In genomic region chr9:105445203-105445881, GRCh38 we compare ENCODE assay signal across 23 cellular contexts. TPM values are rescaled to one million over a fixed set of nuclear protein-coding genes. Genes with fewer than 3 reads are reported as not detected.
DNase-seq lines count a peak whose midpoint lies in the region; ATAC-seq, FAIRE-seq and TF ChIP-seq lines count a peak whose summit lies in the region.
"Had no signal": no experiment of that assay in that cellular context is flagged by ENCODE, and none has a peak within 500 bp of the region (broad histone marks: within the 10 kb centered on the region; RNA-seq: fewer than 3 reads in every experiment).

No MANE protein-coding gene starts in this region.

- no peak for TF ChIP-seq CTCF in right atrium auricular region (IDR thresholded peaks at IDR 0.05)
- TF ChIP-seq CTCF in H1 (IDR thresholded peaks at IDR 0.05; ENCODE audit: control extremely low read depth in 1 of 3, insufficient read depth in 1 of 3, low read depth in 1 of 3, low read length in 3 of 3) = no peak
- no peak for TF ChIP-seq CTCF in osteoblast (IDR thresholded peaks at IDR 0.05; ENCODE audit: extremely low read depth, low read depth, low read length)
- no peak for TF ChIP-seq CTCF in testis (IDR thresholded peaks at IDR 0.05)

- H2AFZ ChIP-seq in H1 (ENCODE audit: low read length) (peak overlapping the region; percentile 75; the same call in 1 of the 2 replicates), osteoblast (ENCODE audit: low read length) (peak overlapping the region; percentile 53)

- no peak overlapping the region for H2BK20ac ChIP-seq in H1 (ENCODE audit: low read length)

- POLR2A ChIA-PET in H1 (lab: Charles Lee; ENCODE audit: partially characterized antibody) = interaction anchor here (1.1 kb wide), 1 partner anchor 15 kb away, joined by 3 read pairs; no protein-coding TSS in a partner anchor

- H4K91ac ChIP-seq in H1 (replicated peaks; ENCODE audit: insufficient read length, low read length) = no peak overlapping the region

- TF ChIP-seq EP300 in H1 (IDR thresholded peaks at IDR 0.05; ENCODE audit: borderline replicate concordance in 1 of 2, low read depth in 2 of 2, low read length in 2 of 2) = no peak

- no peak overlapping the region for H4K5ac ChIP-seq in H1 (ENCODE audit: insufficient read length, low read depth, low read length)

- H4K20me1 ChIP-seq in H1 (replicated peaks in 1 of 2; ENCODE audit: control insufficient read depth in 1 of 2, insufficient read depth in 2 of 2, low read length in 2 of 2) = no peaks in the 10 kb centered on the region
- peaks cover 3% of the 10 kb centered on the region for H4K20me1 ChIP-seq in osteoblast (ENCODE audit: insufficient read depth, low read length)

- no peak overlapping the region for H3K4ac ChIP-seq in H1 (replicated peaks; ENCODE audit: insufficient read length, low read depth, low read length)

- H3K27ac ChIP-seq in right atrium auricular region (peak overlapping the region in 1 of 2 donors; percentile 17), H1 (ENCODE audit: low read depth, low read length) (no peak overlapping the region), osteoblast (ENCODE audit: low read depth, low read length) (no peak overlapping the region), testis (peak overlapping the region in 1 of 2 donors; percentile 52)
- H3K27ac ChIP-seq: C4-2B, lower lobe of right lung had no signal

- no peak overlapping the region for H2AK5ac ChIP-seq in H1 (ENCODE audit: low read depth, low read length)

- H3K18ac ChIP-seq in H1 (ENCODE audit: extremely low read depth, low read length) = no peak overlapping the region

- no peak overlapping the region for H4K8ac ChIP-seq in H1 (ENCODE audit: extremely low read depth, insufficient read depth, low read length)

- no peak overlapping the region for H3K56ac ChIP-seq in H1 (replicated peaks; ENCODE audit: insufficient read length, low read depth, low read length)

- H2BK12ac ChIP-seq in H1 (ENCODE audit: low read depth, low read length) = no peak overlapping the region

- TF ChIP-seq POLR2A in H1 (IDR thresholded peaks at IDR 0.05; ENCODE audit: control extremely low read depth in 1 of 2, low read depth in 2 of 2, low read length in 2 of 2) (no peak), testis (IDR thresholded peaks at IDR 0.05) (no peak)

- no peak overlapping the region for H2BK15ac ChIP-seq in H1 (ENCODE audit: low read length)

- no peak for TF ChIP-seq RAD21 in H1 (IDR thresholded peaks at IDR 0.05 in 1 of 2, conservative IDR thresholded peaks at IDR 0.05 in 1 of 2; ENCODE audit: low read depth in 2 of 2, low read length in 2 of 2)

- intact Hi-C loops in left ventricle myocardium superior (cut with micrococcal nuclease) = no loop called here
- intact Hi-C loops in testis (cut with DNase I; ENCODE audit: low total_unique reads) = no loop called here

- H3K36me3 ChIP-seq in right atrium auricular region (no peaks in the 10 kb centered on the region), H1 (ENCODE audit: control insufficient read depth in 2 of 4, insufficient read depth in 4 of 4, low read length in 3 of 4) (no peaks in the 10 kb centered on the region), osteoblast (ENCODE audit: insufficient read depth, low read length) (no peaks in the 10 kb centered on the region), testis (ENCODE audit: low read depth, missing control alignments) (no peaks in the 10 kb centered on the region)
- H3K36me3 ChIP-seq: lower lobe of right lung had no signal

- H3K27me3 ChIP-seq in right atrium auricular region (no peaks in the 10 kb centered on the region), H1 (replicated peaks in 1 of 4; ENCODE audit: control insufficient read depth in 3 of 4, extremely low read depth in 1 of 4, insufficient read depth in 3 of 4, low read length in 3 of 4) (no peaks in the 10 kb centered on the region), osteoblast (ENCODE audit: insufficient read depth, low read length) (no peaks in the 10 kb centered on the region), testis (no peaks in the 10 kb centered on the region)

- no peak overlapping the region for H3K9ac ChIP-seq in H1 (replicated peaks in 1 of 4; ENCODE audit: extremely low read depth in 1 of 4, low read depth in 3 of 4, low read length in 3 of 4)

- peaks cover 0 to 5% of the 10 kb centered on the region in 2 donors for H3K4me1 ChIP-seq in right atrium auricular region
- peaks cover 0 to 5% (median 3%) of the 10 kb centered on the region in 4 experiments; a peak in 1 of 7 replicates for H3K4me1 ChIP-seq in H1 (replicated peaks in 1 of 4; ENCODE audit: control insufficient read depth in 3 of 4, insufficient read depth in 4 of 4, low read length in 3 of 4)
- H3K4me1 ChIP-seq in osteoblast (ENCODE audit: insufficient read depth, low read length) = peaks cover 17% of the 10 kb centered on the region
- H3K4me1 ChIP-seq in testis = peaks cover 10% of the 10 kb centered on the region

- CTCF ChIA-PET in H1 (lab: Charles Lee; ENCODE audit: partially characterized antibody) = interaction anchor here (0.6 to 1.5 kb wide), 3 partner anchors 30 to 322 kb away, joined by 3 to 4 read pairs (median 3); no protein-coding TSS in a partner anchor

- ATAC-seq in left ventricle myocardium superior (peak; percentile 6), HG02885 (IDR thresholded peaks at IDR 0.05; ENCODE audit: poor library complexity, unreplicated experiment) (no peak), HG02884 (IDR thresholded peaks at IDR 0.05; ENCODE audit: unreplicated experiment) (no peak)
- ATAC-seq: lower lobe of right lung, T-cell had no signal

- no peak overlapping the region for H2BK5ac ChIP-seq in H1 (ENCODE audit: low read depth, low read length)

- H3K9me3 ChIP-seq in right atrium auricular region (no peaks in the 10 kb centered on the region), H1 (ENCODE audit: insufficient read depth in 2 of 2, low read depth in 1 of 2, low read length in 1 of 2) (no peaks in the 10 kb centered on the region), osteoblast (ENCODE audit: low read depth, low read length) (no peaks in the 10 kb centered on the region), testis (no peaks in the 10 kb centered on the region)
- H3K9me3 ChIP-seq: lower lobe of right lung had no signal

- H3K14ac ChIP-seq in H1 (ENCODE audit: insufficient read length) = no peak overlapping the region

- no peaks in the 10 kb centered on the region for H3K79me1 ChIP-seq in H1 (ENCODE audit: low read depth, low read length)

- H3K79me2 ChIP-seq in H1 (ENCODE audit: control insufficient read depth in 1 of 2, insufficient read depth in 2 of 2, low read length in 2 of 2) = peaks cover 0 to 16% of the 10 kb centered on the region in 2 experiments; a peak in 2 of 4 replicates
- H3K79me2 ChIP-seq in osteoblast (ENCODE audit: insufficient read depth, low read length) = peaks cover 21% of the 10 kb centered on the region

- 85% methylated on average over 8 of the region's 8 CpGs; no CpG with 5 or more reads in 1 of the 2 experiments for WGBS in H1 (ENCODE audit: extremely low coverage in 1 of 2, insufficient coverage in 1 of 2, insufficient read length in 1 of 2, insufficient replicate concordance in 2 of 2, low coverage in 1 of 2, low lambda C conversion rate in 2 of 2, missing lambda C conversion rate in 1 of 2), 2 experiments
- WGBS in testis, 2 donors = 67 to 70% methylated on average over 8 of the region's 8 CpGs

- peaks cover 9% of the 10 kb centered on the region for H3K23me2 ChIP-seq in H1 (ENCODE audit: low read depth, low read length)

- H3K4me3 ChIP-seq in right atrium auricular region = no peak overlapping the region
- no peak overlapping the region for H3K4me3 ChIP-seq in H1 (ENCODE audit: extremely low read depth in 1 of 4, insufficient read depth in 2 of 4, low read depth in 3 of 4, low read length in 4 of 4)
- H3K4me3 ChIP-seq in osteoblast (ENCODE audit: insufficient read depth, low read length) = no peak overlapping the region
- H3K4me3 ChIP-seq in testis = no peak overlapping the region
- H3K4me3 ChIP-seq: lower lobe of right lung had no signal

- no peak for FAIRE-seq in H1 (lab: Jason Lieb, UNC)
- FAIRE-seq: GM18507, islet of Langerhans, TTC549 had no signal

- DNase-seq in left ventricle myocardium superior (peak; percentile 34), right atrium auricular region (ENCODE audit: low spot score) (no peak), H1 (ENCODE audit: low read depth in 1 of 2, low spot score in 2 of 2) (no peak), osteoblast (ENCODE audit: insufficient read length, low spot score, missing footprints) (no peak), testis (peak; percentile 32), hepatic stellate cell (ENCODE audit: low spot score) (no peak)
- DNase-seq: ACHN; activated naive CD4-positive, alpha-beta T cell; activated T-cell treated with anti-CD3 and anti-CD28 coated beads, Interleukin-2, amount 50 U/mL, for 1 hour; amniotic stem cell; H9; KBM-7; lower lobe of right lung; MM.1S; NCI-H146; SIG-M5; T-cell had no signal

- H2BK120ac ChIP-seq in H1 (replicated peaks; ENCODE audit: low read depth, low read length) = no peak overlapping the region

- H3K4me2 ChIP-seq in H1 (ENCODE audit: insufficient read depth in 1 of 2, low read depth in 2 of 2, low read length in 2 of 2) (no peak overlapping the region), osteoblast (ENCODE audit: insufficient read depth, low read length) (no peak overlapping the region)

- no peak overlapping the region for H3K23ac ChIP-seq in H1 (ENCODE audit: insufficient read length)

TF ChIP-seq in H1, 55 proteins besides CTCF, POLR2A, EP300 and RAD21 (continues in another document):
- no peak for TF ChIP-seq CHD1 (IDR thresholded peaks at IDR 0.05; ENCODE audit: low read depth, low read length)
- no peak for TF ChIP-seq E2F6 (IDR thresholded peaks at IDR 0.05)
- no peak for TF ChIP-seq GTF2F1 (IDR thresholded peaks at IDR 0.05; ENCODE audit: borderline replicate concordance, low read depth, low read length)

RNA-seq across cellular contexts. Expression of gene FSD1L, which starts 2.5 kb away (rescaled TPM):
- total RNA-seq in left ventricle myocardium superior (4.8 TPM), right atrium auricular region (1 to 10 TPM; 1.6 to 1.7 TPM), osteoblast (6.5 and 7.1 TPM in 2 replicates), testis (10 to 100 TPM in 1 of 2 donors, 1 to 10 TPM in 1; 9.4 to 12.2 TPM)
- total RNA-seq in H1 (2021; fragmentation: NEBNext Ultra II Directional; extraction: Animal tissue kit (Norgen Biotek cat#: 25700)) = 4.8 and 6.2 TPM in 2 replicates
- polyA plus RNA-seq in H1 (2011; rRNA removed) (0.46 and 0.91 TPM in 2 replicates), testis (ENCODE audit: insufficient read depth, low read depth, low replicate concordance) (9.1 TPM)
- 1.1 TPM for polyA plus RNA-seq in H1 (2011; cell fraction: cytosol; rRNA removed)
- polyA plus RNA-seq in H1 (2011; cell fraction: nucleus; rRNA removed) = 1.5 TPM
- polyA plus RNA-seq in H1 (2012, experiment 1 of 2) = 1.7 to 4.0 TPM (median 2.2 TPM) in 4 replicates
- polyA plus RNA-seq in H1 (2012, experiment 2 of 2) = 0.30 TPM
- 2.2 TPM for polyA plus RNA-seq in H1 (2013, experiment 1 of 2)
- 1.8 TPM for polyA plus RNA-seq in H1 (2013, experiment 2 of 2)
- polyA minus RNA-seq in H1 (2011; rRNA and poly(A)+ RNA removed) = 3.8 and 4.1 TPM in 2 replicates
- polyA minus RNA-seq in H1 (2011; cell fraction: cytosol; rRNA and poly(A)+ RNA removed) = 4.4 TPM
- polyA minus RNA-seq in H1 (2011; cell fraction: nucleus; rRNA and poly(A)+ RNA removed) = 21.8 TPM

Comparison
In these comparisons a context has a peak if more than half of its experiments do, and no peak if none do; other contexts are left out.
1. DNase-seq: peak in left ventricle myocardium superior (single experiment) and testis (single experiment); none in right atrium auricular region (single experiment), H1 (0 of 2), osteoblast (single experiment) and hepatic stellate cell (single experiment).